In genomic region chr10:117782276-117782675, GRCh38 we compare ENCODE assay signal across 28 cellular contexts.
"Had no signal": no experiment of that assay in that cellular context is flagged by ENCODE, and none has a peak within 500 bp of the region (broad histone marks: within the 10 kb centered on the region; RNA-seq: fewer than 3 reads in every experiment).

No MANE protein-coding gene starts in this region.

- ATAC-seq: effector memory CD8-positive, alpha-beta T cell; esophagus mucosa; gastrocnemius medialis; heart right ventricle; mucosa of descending colon; natural killer cell treated with Interleukin-12 subunit alpha and Interleukin-12 subunit beta and Interleukin-15 and Interleukin-18, amount 100 ng/mL, for 72 hours; right lobe of liver; stimulated activated naive CD8-positive, alpha-beta T cell treated with anti-CD3 and anti-CD28 coated beads, Interleukin-15, amount 100 ng/mL, for 72 hours had no signal

- H3K4me1 ChIP-seq: gastrocnemius medialis, heart right ventricle, right lobe of liver, suprapubic skin had no signal

- H3K27ac ChIP-seq: gastrocnemius medialis, heart right ventricle, ovary, right lobe of liver, suprapubic skin had no signal

- H3K27me3 ChIP-seq: gastrocnemius medialis, ovary, right lobe of liver, suprapubic skin had no signal

- H3K36me3 Mint-ChIP-seq: mesothelial cell of epicardium; naive B cell; natural killer cell treated with Interleukin-12 subunit alpha and Interleukin-12 subunit beta and Interleukin-15 and Interleukin-18, amount 100 ng/mL, for 72 hours had no signal

- H3K36me3 ChIP-seq: gastrocnemius medialis, heart right ventricle, ovary, right lobe of liver, suprapubic skin had no signal

- H3K4me3 Mint-ChIP-seq: effector memory CD8-positive, alpha-beta T cell; mesothelial cell of epicardium; natural killer cell treated with Interleukin-12 subunit alpha and Interleukin-12 subunit beta and Interleukin-15 and Interleukin-18, amount 100 ng/mL, for 72 hours; stimulated activated naive CD8-positive, alpha-beta T cell treated with anti-CD3 and anti-CD28 coated beads, Interleukin-15, amount 100 ng/mL, for 72 hours had no signal

- H3K4me1 Mint-ChIP-seq: naive B cell; stimulated activated naive CD8-positive, alpha-beta T cell treated with anti-CD3 and anti-CD28 coated beads, Interleukin-15, amount 100 ng/mL, for 72 hours had no signal

- H3K9me3 Mint-ChIP-seq: mesothelial cell of epicardium; natural killer cell treated with Interleukin-12 subunit alpha and Interleukin-12 subunit beta and Interleukin-15 and Interleukin-18, amount 100 ng/mL, for 72 hours had no signal

- H3K9me3 ChIP-seq: gastrocnemius medialis, heart right ventricle, mucosa of descending colon, ovary, right lobe of liver, suprapubic skin had no signal

- H3K4me3 ChIP-seq: gastrocnemius medialis, heart right ventricle, lung, mucosa of descending colon, ovary, right lobe of liver, smooth muscle cell, suprapubic skin had no signal

- DNase-seq: caudate nucleus; cerebellar nuclear complex; cortex of kidney; effector memory CD8-positive, alpha-beta T cell; foreskin fibroblast; gastrocnemius medialis; heart right ventricle; hippocampal formation; kidney glomerular epithelial cell; mesenchymal stem cell; mucosa of descending colon; naive B cell; nucleus accumbens; ovary; right lobe of liver; stimulated activated CD4-positive, alpha-beta T cell treated with anti-CD3 and anti-CD28 coated beads, Interleukin-12 subunit alpha, Interleukin-12 subunit beta, amount 100 ng/mL, for 4 hours; stimulated activated CD4-positive, alpha-beta T cell treated with anti-CD3 and anti-CD28 coated beads, Interleukin-1b, Interleukin-23, amount 100 ng/mL, for 48 hours; stimulated activated CD4-positive, alpha-beta T cell treated with anti-CD3 and anti-CD28 coated beads, Interleukin-4, amount 100 ng/mL, for 1 hour; stimulated activated CD8-positive, alpha-beta memory T cell treated with anti-CD3 and anti-CD28 coated beads, Interleukin-4, amount 100 ng/mL, for 48 hours; stimulated activated naive CD4-positive, alpha-beta T cell; stimulated activated naive CD8-positive, alpha-beta T cell treated with anti-CD3 and anti-CD28 coated beads, Interleukin-15, amount 100 ng/mL, for 72 hours; trophoblast cell had no signal

- H3K27me3 Mint-ChIP-seq: stimulated activated naive CD8-positive, alpha-beta T cell treated with anti-CD3 and anti-CD28 coated beads, Interleukin-15, amount 100 ng/mL, for 72 hours had no signal

- H3K27ac Mint-ChIP-seq: effector memory CD8-positive, alpha-beta T cell; mesothelial cell of epicardium; naive B cell; natural killer cell treated with Interleukin-12 subunit alpha and Interleukin-12 subunit beta and Interleukin-15 and Interleukin-18, amount 100 ng/mL, for 72 hours; stimulated activated naive CD8-positive, alpha-beta T cell treated with anti-CD3 and anti-CD28 coated beads, Interleukin-15, amount 100 ng/mL, for 72 hours had no signal

- H3K4me2 ChIP-seq: smooth muscle cell had no signal
